ENCODE assay signal across 8 cellular contexts in the genomic region with DNA sequence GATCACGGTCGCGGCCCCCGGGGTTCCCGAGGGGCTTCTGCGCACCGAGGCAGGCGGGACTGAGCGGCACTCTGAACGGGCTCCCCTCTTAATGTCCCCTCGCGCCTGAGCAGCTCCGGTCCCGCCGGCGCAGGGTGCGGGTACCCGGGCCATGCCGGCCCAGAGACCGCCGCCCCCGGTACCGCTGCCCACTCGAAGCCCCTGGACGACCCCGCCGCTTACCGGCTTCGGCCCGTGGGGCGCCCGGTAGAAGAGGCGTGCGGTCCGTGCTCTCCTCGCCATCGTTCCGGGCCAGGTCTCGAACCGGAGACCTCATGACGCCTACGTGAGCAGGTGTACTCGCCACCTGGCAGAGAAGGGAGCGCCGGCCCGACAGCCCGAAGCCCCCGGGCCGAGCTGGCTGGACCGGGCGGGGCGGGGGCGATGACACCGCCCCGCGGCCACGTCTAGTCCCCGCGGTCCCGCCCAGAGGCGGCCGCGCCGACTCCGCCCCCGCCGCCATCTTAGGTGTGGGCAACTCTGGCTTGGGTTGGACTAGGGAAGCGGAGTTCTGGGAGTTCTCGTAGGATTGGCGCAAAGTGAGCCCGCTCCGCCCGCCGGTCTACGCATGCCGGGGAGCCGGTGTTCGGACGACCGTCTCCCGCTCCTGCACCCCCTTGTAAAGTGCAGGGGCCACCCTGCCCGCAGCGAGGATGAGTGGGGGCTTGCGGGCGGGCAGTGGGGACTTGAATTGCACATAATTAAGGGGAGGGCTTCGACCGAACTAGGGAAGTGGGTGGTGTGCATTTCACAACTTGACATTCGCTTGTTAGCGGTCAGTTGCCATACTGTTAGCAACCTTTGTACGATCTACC. TPM values are rescaled to one million over a fixed set of nuclear protein-coding genes. Genes with fewer than 3 reads are reported as not detected.
DNase-seq lines count a peak whose midpoint lies in the region; ATAC-seq and TF ChIP-seq lines count a peak whose summit lies in the region.

A gene with protein sequence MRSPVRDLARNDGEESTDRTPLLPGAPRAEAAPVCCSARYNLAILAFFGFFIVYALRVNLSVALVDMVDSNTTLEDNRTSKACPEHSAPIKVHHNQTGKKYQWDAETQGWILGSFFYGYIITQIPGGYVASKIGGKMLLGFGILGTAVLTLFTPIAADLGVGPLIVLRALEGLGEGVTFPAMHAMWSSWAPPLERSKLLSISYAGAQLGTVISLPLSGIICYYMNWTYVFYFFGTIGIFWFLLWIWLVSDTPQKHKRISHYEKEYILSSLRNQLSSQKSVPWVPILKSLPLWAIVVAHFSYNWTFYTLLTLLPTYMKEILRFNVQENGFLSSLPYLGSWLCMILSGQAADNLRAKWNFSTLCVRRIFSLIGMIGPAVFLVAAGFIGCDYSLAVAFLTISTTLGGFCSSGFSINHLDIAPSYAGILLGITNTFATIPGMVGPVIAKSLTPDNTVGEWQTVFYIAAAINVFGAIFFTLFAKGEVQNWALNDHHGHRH (minus strand): TSS at position 422 of the 854 bp plus-strand sequence. CDS start 106 bp downstream, at position 316.

- H3K9me3 ChIP-seq in BLaER1: no peaks in the 10 kb centered on the region

- H3K4me3 ChIP-seq in BLaER1 (peak within 1 kb of the TSS; percentile 99), coronary artery (peak within 1 kb of the TSS; percentile 99)

- H3K36me3 Mint-ChIP-seq in activated CD4-positive, alpha-beta T cell treated with anti-CD3 and anti-CD28 coated beads, Interleukin-2, amount 10 ng/mL, durations not matched to agents 24 days and 14 days (ENCODE audit: low read depth): peaks cover 10% of the 10 kb centered on the region

- ATAC-seq in GM19324 (IDR thresholded peaks at IDR 0.05; ENCODE audit: low FRiP score, unreplicated experiment) (peak; percentile 92), HG03460 (IDR thresholded peaks at IDR 0.05; ENCODE audit: unreplicated experiment) (peak; percentile 81), left colon (peak; percentile 92)

- peak within 1 kb of the TSS; percentile 96 for H3K4me3 Mint-ChIP-seq in activated CD4-positive, alpha-beta T cell treated with anti-CD3 and anti-CD28 coated beads, Interleukin-2, amount 10 ng/mL, durations not matched to agents 24 days and 14 days

- no peak for TF ChIP-seq CTCF in coronary artery (IDR thresholded peaks at IDR 0.05)

- DNase-seq in NCI-H524 treated with DMSO at 0.1 percent for 48 hours (lab: John Stamatoyannopoulos, UW) (peak; percentile 52), coronary artery (ENCODE audit: low spot score) (peak; percentile 97), left colon (peak; percentile 95)
- DNase-seq in activated CD4-positive, alpha-beta T cell treated with anti-CD3 and anti-CD28 coated beads, Interleukin-2, amount 10 ng/mL, durations not matched to agents 24 days and 14 days: peak; percentile 96
- peak; percentile 78 to 90 for DNase-seq in stimulated activated CD4-positive, alpha-beta T cell treated with anti-CD3 and anti-CD28 coated beads, Interleukin-1b, Interleukin-23, amount 100 ng/mL, for 4 hours (ENCODE audit: low read depth in 2 of 2)

- H3K4me1 ChIP-seq in BLaER1: peaks cover 21% of the 10 kb centered on the region

- peaks cover 25% of the 10 kb centered on the region for H3K4me1 Mint-ChIP-seq in activated CD4-positive, alpha-beta T cell treated with anti-CD3 and anti-CD28 coated beads, Interleukin-2, amount 10 ng/mL, durations not matched to agents 24 days and 14 days

- H3K9ac ChIP-seq in BLaER1: peak within 1 kb of the TSS; percentile 94

- H3K27me3 ChIP-seq in BLaER1: no peaks in the 10 kb centered on the region

- peak within 1 kb of the TSS; percentile 95 for H3K27ac ChIP-seq in BLaER1
- H3K27ac ChIP-seq in coronary artery: peak within 1 kb of the TSS; percentile 98 to 99

- H3K27me3 Mint-ChIP-seq in activated CD4-positive, alpha-beta T cell treated with anti-CD3 and anti-CD28 coated beads, Interleukin-2, amount 10 ng/mL, durations not matched to agents 24 days and 14 days: no peaks in the 10 kb centered on the region

- peak within 1 kb of the TSS; percentile 90 for H3K4me2 ChIP-seq in BLaER1

- peaks cover 10% of the 10 kb centered on the region; the same call in 1 of the 2 replicates for H3K36me3 ChIP-seq in BLaER1

- intact Hi-C loops in activated CD4-positive, alpha-beta T cell treated with anti-CD3 and anti-CD28 coated beads, Interleukin-2, amount 10 ng/mL, durations not matched to agents 24 days and 14 days (cut with micrococcal nuclease): loop anchor here (1.0 to 5.0 kb wide), 7 partner anchors 8 to 1629 kb away; a partner anchor contains a TSS
- intact Hi-C loops in left colon (cut with DNase I, micrococcal nuclease): no loop called here

- H4K20me1 ChIP-seq in BLaER1: no peaks in the 10 kb centered on the region

- peak within 1 kb of the TSS; percentile 97 for H3K27ac Mint-ChIP-seq in activated CD4-positive, alpha-beta T cell treated with anti-CD3 and anti-CD28 coated beads, Interleukin-2, amount 10 ng/mL, durations not matched to agents 24 days and 14 days

- no peaks in the 10 kb centered on the region for H3K9me3 Mint-ChIP-seq in activated CD4-positive, alpha-beta T cell treated with anti-CD3 and anti-CD28 coated beads, Interleukin-2, amount 10 ng/mL, durations not matched to agents 24 days and 14 days

RNA-seq across cellular contexts. Expression of the gene that starts here (rescaled TPM):
- total RNA-seq in activated CD4-positive, alpha-beta T cell treated with anti-CD3 and anti-CD28 coated beads, Interleukin-2, amount 10 ng/mL, durations not matched to agents 24 days and 14 days: 4.9 TPM in 2 replicates
- 10 to 100 TPM; 39.3 to 48.3 TPM for total RNA-seq in left colon

Comparison
In these comparisons a context has a peak if more than half of its experiments do, and no peak if none do; other contexts are left out.
1. Peak in every context shown above with its lines: DNase-seq, ATAC-seq, H3K4me3 ChIP-seq and H3K27ac ChIP-seq.